ENCODE assay signal across 1 cellular context in genomic region chr19:55465460-55466245, GRCh38.
A peak's percentile ranks its signal among the peaks of the same experiment; 100 is the strongest.
TF ChIP-seq lines count a peak whose summit lies in the region.

No MANE protein-coding gene starts in this region.

TF ChIP-seq in K562, 482 proteins besides CTCF, POLR2A, EP300 and RAD21:
- TF ChIP-seq FOSL1 (tag; conservative IDR thresholded peaks at IDR 0.05): 0 out of 2 replicates have a peak, but pooled peaks have one; percentile 43
- TF ChIP-seq, protein P1, sequence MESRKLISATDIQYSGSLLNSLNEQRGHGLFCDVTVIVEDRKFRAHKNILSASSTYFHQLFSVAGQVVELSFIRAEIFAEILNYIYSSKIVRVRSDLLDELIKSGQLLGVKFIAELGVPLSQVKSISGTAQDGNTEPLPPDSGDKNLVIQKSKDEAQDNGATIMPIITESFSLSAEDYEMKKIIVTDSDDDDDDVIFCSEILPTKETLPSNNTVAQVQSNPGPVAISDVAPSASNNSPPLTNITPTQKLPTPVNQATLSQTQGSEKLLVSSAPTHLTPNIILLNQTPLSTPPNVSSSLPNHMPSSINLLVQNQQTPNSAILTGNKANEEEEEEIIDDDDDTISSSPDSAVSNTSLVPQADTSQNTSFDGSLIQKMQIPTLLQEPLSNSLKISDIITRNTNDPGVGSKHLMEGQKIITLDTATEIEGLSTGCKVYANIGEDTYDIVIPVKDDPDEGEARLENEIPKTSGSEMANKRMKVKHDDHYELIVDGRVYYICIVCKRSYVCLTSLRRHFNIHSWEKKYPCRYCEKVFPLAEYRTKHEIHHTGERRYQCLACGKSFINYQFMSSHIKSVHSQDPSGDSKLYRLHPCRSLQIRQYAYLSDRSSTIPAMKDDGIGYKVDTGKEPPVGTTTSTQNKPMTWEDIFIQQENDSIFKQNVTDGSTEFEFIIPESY (CRISPR knock-in tag; IDR thresholded peaks at IDR 0.05): 0 out of 2 replicates have a peak, but pooled peaks have one; percentile 25
- TF ChIP-seq GATA2 (CRISPR knock-in tag; IDR thresholded peaks at IDR 0.05): peak; percentile 60; the same call in 1 of the 2 replicates
- TF ChIP-seq SMARCA4 (IDR thresholded peaks at IDR 0.05): peak; percentile 21; the same call in 1 of the 2 replicates
- no peak for TF ChIP-seq TARDBP (IDR thresholded peaks at IDR 0.05)
- TF ChIP-seq JUND (IDR thresholded peaks at IDR 0.05; ENCODE audit: borderline replicate concordance, low read depth, low read length): peak; percentile 68
- TF ChIP-seq JUND (tag; IDR thresholded peaks at IDR 0.05; ENCODE audit: borderline replicate concordance, low read depth, low read length): 0 out of 3 replicates have a peak, but pooled peaks have one; percentile 13
- TF ChIP-seq SMARCE1 (IDR thresholded peaks at IDR 0.05): peak; percentile 35; the same call in 1 of the 2 replicates
- 0 out of 2 replicates have a peak, but pooled peaks have one; percentile 15 for TF ChIP-seq CTBP1 (IDR thresholded peaks at IDR 0.05; ENCODE audit: borderline replicate concordance)
- TF ChIP-seq ARID1B (IDR thresholded peaks at IDR 0.05): peak; percentile 38
- TF ChIP-seq, protein P2, sequence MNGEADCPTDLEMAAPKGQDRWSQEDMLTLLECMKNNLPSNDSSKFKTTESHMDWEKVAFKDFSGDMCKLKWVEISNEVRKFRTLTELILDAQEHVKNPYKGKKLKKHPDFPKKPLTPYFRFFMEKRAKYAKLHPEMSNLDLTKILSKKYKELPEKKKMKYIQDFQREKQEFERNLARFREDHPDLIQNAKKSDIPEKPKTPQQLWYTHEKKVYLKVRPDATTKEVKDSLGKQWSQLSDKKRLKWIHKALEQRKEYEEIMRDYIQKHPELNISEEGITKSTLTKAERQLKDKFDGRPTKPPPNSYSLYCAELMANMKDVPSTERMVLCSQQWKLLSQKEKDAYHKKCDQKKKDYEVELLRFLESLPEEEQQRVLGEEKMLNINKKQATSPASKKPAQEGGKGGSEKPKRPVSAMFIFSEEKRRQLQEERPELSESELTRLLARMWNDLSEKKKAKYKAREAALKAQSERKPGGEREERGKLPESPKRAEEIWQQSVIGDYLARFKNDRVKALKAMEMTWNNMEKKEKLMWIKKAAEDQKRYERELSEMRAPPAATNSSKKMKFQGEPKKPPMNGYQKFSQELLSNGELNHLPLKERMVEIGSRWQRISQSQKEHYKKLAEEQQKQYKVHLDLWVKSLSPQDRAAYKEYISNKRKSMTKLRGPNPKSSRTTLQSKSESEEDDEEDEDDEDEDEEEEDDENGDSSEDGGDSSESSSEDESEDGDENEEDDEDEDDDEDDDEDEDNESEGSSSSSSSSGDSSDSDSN (IDR thresholded peaks at IDR 0.05; ENCODE audit: borderline replicate concordance in 1 of 2, low read depth in 2 of 2, low read length in 2 of 2): no peak
- TF ChIP-seq SMARCB1 (IDR thresholded peaks at IDR 0.05; ENCODE audit: insufficient read length, low read depth): no peak
- peak; percentile 48; the same call in 1 of the 2 replicates for TF ChIP-seq TFAP4 (CRISPR knock-in tag; IDR thresholded peaks at IDR 0.05; ENCODE audit: borderline replicate concordance)
